1 cellular context compared by ENCODE assay signal in genomic region chr3:102102394-102102793, GRCh38.
TF ChIP-seq lines count a peak whose summit lies in the region.

No MANE protein-coding gene starts in this region.

TF ChIP-seq in HepG2, 621 proteins besides CTCF, POLR2A, EP300 and RAD21 (continued from another document):
- TF ChIP-seq, protein P1, sequence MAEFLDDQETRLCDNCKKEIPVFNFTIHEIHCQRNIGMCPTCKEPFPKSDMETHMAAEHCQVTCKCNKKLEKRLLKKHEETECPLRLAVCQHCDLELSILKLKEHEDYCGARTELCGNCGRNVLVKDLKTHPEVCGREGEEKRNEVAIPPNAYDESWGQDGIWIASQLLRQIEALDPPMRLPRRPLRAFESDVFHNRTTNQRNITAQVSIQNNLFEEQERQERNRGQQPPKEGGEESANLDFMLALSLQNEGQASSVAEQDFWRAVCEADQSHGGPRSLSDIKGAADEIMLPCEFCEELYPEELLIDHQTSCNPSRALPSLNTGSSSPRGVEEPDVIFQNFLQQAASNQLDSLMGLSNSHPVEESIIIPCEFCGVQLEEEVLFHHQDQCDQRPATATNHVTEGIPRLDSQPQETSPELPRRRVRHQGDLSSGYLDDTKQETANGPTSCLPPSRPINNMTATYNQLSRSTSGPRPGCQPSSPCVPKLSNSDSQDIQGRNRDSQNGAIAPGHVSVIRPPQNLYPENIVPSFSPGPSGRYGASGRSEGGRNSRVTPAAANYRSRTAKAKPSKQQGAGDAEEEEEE (CRISPR knock-in tag; IDR thresholded peaks at IDR 0.05; ENCODE audit: borderline replicate concordance) = no peak
- TF ChIP-seq ZNF275 (CRISPR knock-in tag; IDR thresholded peaks at IDR 0.05; ENCODE audit: borderline replicate concordance) = no peak
- TF ChIP-seq DR1 (CRISPR knock-in tag; IDR thresholded peaks at IDR 0.05) = no peak
- TF ChIP-seq NCOA1 (CRISPR knock-in tag; IDR thresholded peaks at IDR 0.05) = no peak
- no peak for TF ChIP-seq JUN (CRISPR knock-in tag; IDR thresholded peaks at IDR 0.05)
- no peak for TF ChIP-seq TBP (CRISPR knock-in tag; IDR thresholded peaks at IDR 0.05)
- no peak for TF ChIP-seq ATRX (CRISPR knock-in tag; IDR thresholded peaks at IDR 0.05; ENCODE audit: borderline replicate concordance)
- no peak for TF ChIP-seq ZNF292 (CRISPR knock-in tag; IDR thresholded peaks at IDR 0.05; ENCODE audit: borderline replicate concordance, low read depth)
- no peak for TF ChIP-seq XBP1 (CRISPR knock-in tag; IDR thresholded peaks at IDR 0.05)
- TF ChIP-seq CCDC6 (CRISPR knock-in tag; IDR thresholded peaks at IDR 0.05) = no peak
- TF ChIP-seq RFXANK (CRISPR knock-in tag; IDR thresholded peaks at IDR 0.05) = no peak
- TF ChIP-seq, protein P2, sequence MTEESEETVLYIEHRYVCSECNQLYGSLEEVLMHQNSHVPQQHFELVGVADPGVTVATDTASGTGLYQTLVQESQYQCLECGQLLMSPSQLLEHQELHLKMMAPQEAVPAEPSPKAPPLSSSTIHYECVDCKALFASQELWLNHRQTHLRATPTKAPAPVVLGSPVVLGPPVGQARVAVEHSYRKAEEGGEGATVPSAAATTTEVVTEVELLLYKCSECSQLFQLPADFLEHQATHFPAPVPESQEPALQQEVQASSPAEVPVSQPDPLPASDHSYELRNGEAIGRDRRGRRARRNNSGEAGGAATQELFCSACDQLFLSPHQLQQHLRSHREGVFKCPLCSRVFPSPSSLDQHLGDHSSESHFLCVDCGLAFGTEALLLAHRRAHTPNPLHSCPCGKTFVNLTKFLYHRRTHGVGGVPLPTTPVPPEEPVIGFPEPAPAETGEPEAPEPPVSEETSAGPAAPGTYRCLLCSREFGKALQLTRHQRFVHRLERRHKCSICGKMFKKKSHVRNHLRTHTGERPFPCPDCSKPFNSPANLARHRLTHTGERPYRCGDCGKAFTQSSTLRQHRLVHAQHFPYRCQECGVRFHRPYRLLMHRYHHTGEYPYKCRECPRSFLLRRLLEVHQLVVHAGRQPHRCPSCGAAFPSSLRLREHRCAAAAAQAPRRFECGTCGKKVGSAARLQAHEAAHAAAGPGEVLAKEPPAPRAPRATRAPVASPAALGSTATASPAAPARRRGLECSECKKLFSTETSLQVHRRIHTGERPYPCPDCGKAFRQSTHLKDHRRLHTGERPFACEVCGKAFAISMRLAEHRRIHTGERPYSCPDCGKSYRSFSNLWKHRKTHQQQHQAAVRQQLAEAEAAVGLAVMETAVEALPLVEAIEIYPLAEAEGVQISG (CRISPR knock-in tag; IDR thresholded peaks at IDR 0.05) = no peak
- no peak for TF ChIP-seq RARG (CRISPR knock-in tag; IDR thresholded peaks at IDR 0.05; ENCODE audit: low read depth)
- TF ChIP-seq SIN3B (IDR thresholded peaks at IDR 0.05; ENCODE audit: low read length) = no peak
- no peak for TF ChIP-seq ZBTB37 (CRISPR knock-in tag; IDR thresholded peaks at IDR 0.05)
- no peak for TF ChIP-seq ZNF678 (CRISPR knock-in tag; IDR thresholded peaks at IDR 0.05)
TF ChIP-seq in HepG2: peak in this region for 0.
